In the genomic region with DNA sequence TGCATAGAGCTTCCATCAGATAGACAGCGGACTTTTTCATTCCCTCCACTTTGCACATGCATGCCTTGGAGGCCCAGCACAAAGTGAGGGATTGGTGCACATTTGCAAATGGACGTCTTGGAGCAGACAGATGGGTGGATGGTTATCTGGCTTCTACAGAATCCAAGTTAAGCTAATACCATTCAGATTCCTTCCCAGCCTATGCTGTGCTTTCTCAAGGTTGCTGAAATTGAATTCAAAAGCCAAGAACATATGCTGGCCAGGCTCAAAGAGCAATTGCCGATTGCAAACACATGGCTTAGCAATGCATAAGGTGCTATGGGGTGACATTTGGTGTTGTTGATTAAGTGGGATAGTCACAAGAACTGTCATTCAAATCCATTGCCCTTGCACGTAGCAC, we compare ENCODE assay signal across 20 cellular contexts.
"Had no signal": no experiment of that assay in that cellular context is flagged by ENCODE, and none has a peak within 500 bp of the region (broad histone marks: within the 10 kb centered on the region; RNA-seq: fewer than 3 reads in every experiment).

No MANE protein-coding gene starts in this region.

- H3K27ac Mint-ChIP-seq: activated CD8-positive, alpha-beta T cell treated with anti-CD3 and anti-CD28 coated beads for 36 hours; activated naive CD8-positive, alpha-beta T cell treated with anti-CD3 and anti-CD28 coated beads, Interleukin-2, amount 10 ng/mL, durations not matched to agents 7 days and 5 days; T-cell had no signal

- H3K4me1 ChIP-seq: breast epithelium, colonic mucosa had no signal

- H3K36me3 Mint-ChIP-seq: T-cell had no signal

- H3K27me3 Mint-ChIP-seq: activated CD8-positive, alpha-beta T cell treated with anti-CD3 and anti-CD28 coated beads for 36 hours; T-cell had no signal

- DNase-seq: activated CD4-positive, alpha-beta T cell treated with anti-CD3 and anti-CD28 coated beads for 4 hours; activated CD8-positive, alpha-beta memory T cell treated with anti-CD3 and anti-CD28 coated beads, Interleukin-2, amount 50 U/mL, for 4 hours; activated CD8-positive, alpha-beta T cell treated with anti-CD3 and anti-CD28 coated beads for 36 hours; activated naive CD4-positive, alpha-beta T cell treated with anti-CD3 and anti-CD28 coated beads, Interleukin-2, amount 50 U/mL, for 16 hours; activated naive CD8-positive, alpha-beta T cell treated with anti-CD3 and anti-CD28 coated beads, Interleukin-2, amount 10 ng/mL, durations not matched to agents 7 days and 5 days; aorta; colonic mucosa; Karpas-422; MM.1S; NCI-H1436 treated with DMSO at 0.1 percent for 48 hours; NCI-H187; NCI-H2081 treated with DMSO at 0.1 percent for 48 hours; NCI-H510A; NCI-H748 treated with DMSO at 0.1 percent for 48 hours; SIG-M5; T-cell; T-helper 2 cell had no signal

- H3K4me3 ChIP-seq: breast epithelium, colonic mucosa, SK-N-MC had no signal

- H3K4me3 Mint-ChIP-seq: activated CD8-positive, alpha-beta T cell treated with anti-CD3 and anti-CD28 coated beads for 36 hours; activated naive CD8-positive, alpha-beta T cell treated with anti-CD3 and anti-CD28 coated beads, Interleukin-2, amount 10 ng/mL, durations not matched to agents 7 days and 5 days; T-cell had no signal

- H3K9me3 Mint-ChIP-seq: activated CD8-positive, alpha-beta T cell treated with anti-CD3 and anti-CD28 coated beads for 36 hours had no signal

- H3K27me3 ChIP-seq: breast epithelium, colonic mucosa had no signal

- H3K4me1 Mint-ChIP-seq: activated naive CD8-positive, alpha-beta T cell treated with anti-CD3 and anti-CD28 coated beads, Interleukin-2, amount 10 ng/mL, durations not matched to agents 7 days and 5 days; T-cell had no signal

- ATAC-seq: activated CD4-positive, CD25-positive, alpha-beta regulatory T cell treated with anti-CD3 and anti-CD28 coated beads, Interleukin-2, amount 50 U/mL, for 24 hours; activated CD8-positive, alpha-beta T cell treated with anti-CD3 and anti-CD28 coated beads for 36 hours; T-cell had no signal

- H3K36me3 ChIP-seq: breast epithelium, colonic mucosa had no signal

- H3K9me3 ChIP-seq: breast epithelium, colonic mucosa had no signal
